8 cellular contexts compared by ENCODE assay signal in the genomic region with DNA sequence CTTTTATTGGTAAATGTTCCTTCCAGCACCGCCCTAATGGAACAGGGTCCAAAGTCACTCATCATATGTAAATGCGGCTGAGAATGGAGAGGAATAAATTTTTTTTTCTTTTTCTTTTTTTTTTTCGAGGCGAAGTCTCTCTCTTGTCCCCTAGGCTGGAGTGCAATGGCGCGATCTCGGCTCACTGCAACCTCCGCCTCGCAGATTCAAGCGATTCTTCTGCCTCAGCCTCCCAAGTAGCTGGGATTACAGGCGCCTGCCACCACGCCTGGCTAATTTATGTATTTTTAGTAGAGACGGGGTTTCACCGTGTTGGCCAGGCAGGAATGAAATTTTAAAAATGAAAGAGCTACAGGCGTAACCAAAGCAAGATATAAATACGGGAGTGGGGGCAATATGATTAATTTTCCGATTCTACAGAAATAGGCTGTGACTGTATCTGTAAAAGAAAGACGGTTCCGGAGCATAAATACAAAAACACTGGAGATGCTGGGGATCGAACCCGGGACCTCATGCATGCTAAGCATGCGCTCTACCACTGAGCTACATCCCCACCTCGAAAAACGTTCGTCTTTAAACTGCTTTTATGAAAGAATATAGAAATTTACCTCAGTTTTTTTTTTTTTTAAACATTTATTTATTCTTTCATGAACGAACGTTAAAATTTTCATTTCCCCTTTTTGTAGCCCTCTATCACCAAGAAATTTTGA.
DNase-seq lines count a peak whose midpoint lies in the region; ATAC-seq, FAIRE-seq and TF ChIP-seq lines count a peak whose summit lies in the region.

No MANE protein-coding gene starts in this region.

- peak overlapping the region; percentile 44 for H3K9ac ChIP-seq in BLaER1
- H3K9ac ChIP-seq in liver (ENCODE audit: low read depth in 1 of 2, low read length in 2 of 2), result no peak overlapping the region

- H3K27ac ChIP-seq in BLaER1, result no peak overlapping the region
- peak overlapping the region in 1 of 2 donors; percentile 46 for H3K27ac ChIP-seq in coronary artery
- no peak overlapping the region for H3K27ac ChIP-seq in liver (ENCODE audit: low read depth in 1 of 2, low read length in 2 of 2)

- POLR2A ChIA-PET in activated B cell treated with CpG ODN at 0.5 μM for 24 hours (lab: Charles Lee), result interaction anchor here (0.7 kb wide), 1 partner anchor 553 kb away, joined by 5 read pairs; no protein-coding TSS in a partner anchor

- ATAC-seq in GM21723 (IDR thresholded peaks at IDR 0.05; ENCODE audit: unreplicated experiment) (peak; percentile 67), activated B cell treated with CpG ODN at 0.5 μM for 24 hours (ENCODE audit: low read depth) (peak; percentile 54)

- DNase-seq in NCI-H1694 (lab: John Stamatoyannopoulos, UW), result peak; percentile 36
- DNase-seq in activated B cell treated with CpG ODN at 0.5 μM for 24 hours, result no peak
- DNase-seq in coronary artery (ENCODE audit: low spot score), result no peak
- DNase-seq in stimulated activated CD8-positive, alpha-beta memory T cell treated with anti-CD3 and anti-CD28 coated beads, Interleukin-12 subunit alpha, Interleukin-12 subunit beta, amount 100 ng/mL, for 24 hours (ENCODE audit: extremely low read depth), result peak; percentile 23
- no peak for DNase-seq in D721Med (ENCODE audit: insufficient read length, low spot score)

- H3K4me1 Mint-ChIP-seq in activated B cell treated with CpG ODN at 0.5 μM for 24 hours, result peaks cover 21% of the 10 kb centered on the region

- peak overlapping the region; percentile 73 for H3K27ac Mint-ChIP-seq in activated B cell treated with CpG ODN at 0.5 μM for 24 hours

- H4K20me1 ChIP-seq in BLaER1, result no peaks in the 10 kb centered on the region

- H3K4me2 ChIP-seq in BLaER1, result peak overlapping the region; percentile 88

- FAIRE-seq in D721Med (lab: Jason Lieb, UNC), result no peak

- peaks cover 52% of the 10 kb centered on the region for H3K27me3 Mint-ChIP-seq in activated B cell treated with CpG ODN at 0.5 μM for 24 hours

- no peaks in the 10 kb centered on the region for H3K36me3 Mint-ChIP-seq in activated B cell treated with CpG ODN at 0.5 μM for 24 hours (ENCODE audit: low read depth)

- TF ChIP-seq CTCF in activated B cell treated with CpG ODN at 0.5 μM for 24 hours (IDR thresholded peaks at IDR 0.05), result no peak
- TF ChIP-seq CTCF in coronary artery (IDR thresholded peaks at IDR 0.05), result no peak
- no peak for TF ChIP-seq CTCF in liver (IDR thresholded peaks at IDR 0.05; ENCODE audit: low read depth, low read length, missing input control)
- TF ChIP-seq CTCF in D721Med (IDR thresholded peaks at IDR 0.05; ENCODE audit: insufficient read depth, missing control alignments), result no peak

- H3K36me3 ChIP-seq in BLaER1 (no peaks in the 10 kb centered on the region), liver (ENCODE audit: control insufficient read depth in 4 of 4, insufficient read depth in 3 of 4, low read depth in 1 of 4, low read length in 3 of 4) (no peaks in the 10 kb centered on the region)

- peak overlapping the region; percentile 75 for H3K4me3 Mint-ChIP-seq in activated B cell treated with CpG ODN at 0.5 μM for 24 hours

- H3K4me3 ChIP-seq in BLaER1, result peak overlapping the region; percentile 67
- peak overlapping the region; percentile 60 for H3K4me3 ChIP-seq in coronary artery
- peak overlapping the region in 1 of 3 donors; percentile 25 for H3K4me3 ChIP-seq in liver (ENCODE audit: low read depth in 1 of 3, low read length in 3 of 3)

- TF ChIP-seq RAD21 in liver (IDR thresholded peaks at IDR 0.05), result no peak

- 6% methylated on average over 27 of the region's 27 CpGs for WGBS in liver

- H3K4me1 ChIP-seq in BLaER1, result peaks cover 23% of the 10 kb centered on the region
- peaks cover 0 to 8% (median 0%) of the 10 kb centered on the region in 4 donors for H3K4me1 ChIP-seq in liver (ENCODE audit: control insufficient read depth in 4 of 4, insufficient read depth in 4 of 4, low read length in 3 of 4)

- intact Hi-C loops in activated B cell treated with CpG ODN at 0.5 μM for 24 hours (cut with micrococcal nuclease), result no loop called here

- H3K27me3 ChIP-seq in BLaER1 (peaks cover 31% of the 10 kb centered on the region), liver (ENCODE audit: control insufficient read depth in 4 of 4, insufficient read depth in 4 of 4, low read length in 3 of 4) (peaks cover 0 to 23% (median 9%) of the 10 kb centered on the region in 4 donors)

- H3K9me3 ChIP-seq in BLaER1, result no peaks in the 10 kb centered on the region
- H3K9me3 ChIP-seq in liver (ENCODE audit: control insufficient read depth in 4 of 4, low read length in 3 of 4), result peaks cover 0 to 3% (median 1%) of the 10 kb centered on the region in 4 donors

- peaks cover 2% of the 10 kb centered on the region for H3K9me3 Mint-ChIP-seq in activated B cell treated with CpG ODN at 0.5 μM for 24 hours

- CTCF ChIA-PET in activated B cell treated with CpG ODN at 0.5 μM for 24 hours (lab: Charles Lee), result no interaction called here

TF ChIP-seq in liver, 16 proteins besides CTCF, POLR2A, EP300 and RAD21:
- no peak for TF ChIP-seq RXRA (IDR thresholded peaks at IDR 0.05)
- TF ChIP-seq, protein P1, sequence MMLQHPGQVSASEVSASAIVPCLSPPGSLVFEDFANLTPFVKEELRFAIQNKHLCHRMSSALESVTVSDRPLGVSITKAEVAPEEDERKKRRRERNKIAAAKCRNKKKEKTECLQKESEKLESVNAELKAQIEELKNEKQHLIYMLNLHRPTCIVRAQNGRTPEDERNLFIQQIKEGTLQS (IDR thresholded peaks at IDR 0.05), result peak; percentile 100
- peak; percentile 25 to 72 for TF ChIP-seq HNF4A (conservative IDR thresholded peaks at IDR 0.05)
- no peak for TF ChIP-seq HNF4G (IDR thresholded peaks at IDR 0.05)

Comparison
In these comparisons a context has a peak if more than half of its experiments do, and no peak if none do; other contexts are left out.
1. DNase-seq: peak in NCI-H1694 (single experiment) and stimulated activated CD8-positive, alpha-beta memory T cell treated with anti-CD3 and anti-CD28 coated beads, Interleukin-12 subunit alpha, Interleukin-12 subunit beta, amount 100 ng/mL, for 24 hours (single experiment); none in activated B cell treated with CpG ODN at 0.5 μM for 24 hours (single experiment), coronary artery (single experiment) and D721Med (single experiment).